Comparison of ENCODE assay signal across 11 cellular contexts in the genomic region with DNA sequence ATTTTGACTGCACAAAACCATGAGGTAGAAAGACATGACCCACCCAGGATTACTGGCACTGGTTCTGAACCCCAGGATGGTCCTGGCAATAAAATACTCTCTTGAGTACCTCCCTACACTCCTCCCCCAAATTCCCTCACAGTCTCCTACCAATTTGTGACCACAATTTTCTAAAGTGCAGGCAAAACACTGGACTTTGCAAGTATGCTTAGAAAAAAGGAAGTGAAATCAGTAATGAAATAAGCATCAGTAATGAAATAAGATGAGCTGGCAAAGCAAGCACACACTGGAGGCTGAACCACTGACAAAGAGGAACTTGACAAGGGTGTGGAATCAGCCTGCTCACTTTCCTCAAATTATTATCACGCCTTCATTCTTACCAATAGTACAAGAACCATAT.
DNase-seq lines count a peak whose midpoint lies in the region; ATAC-seq lines count a peak whose summit lies in the region.
"Had no signal": no experiment of that assay in that cellular context is flagged by ENCODE, and none has a peak within 500 bp of the region (broad histone marks: within the 10 kb centered on the region; RNA-seq: fewer than 3 reads in every experiment).

No MANE protein-coding gene starts in this region.

- H3K27ac ChIP-seq in epithelial cell of prostate: peak overlapping the region; percentile 43
- H3K27ac ChIP-seq: tibial artery had no signal

- no peak overlapping the region for H3K27ac Mint-ChIP-seq in activated CD4-positive, alpha-beta T cell treated with anti-CD3 and anti-CD28 coated beads, Interleukin-2, amount 10 ng/mL, durations not matched to agents 24 days and 14 days
- H3K27ac Mint-ChIP-seq: activated naive CD4-positive, alpha-beta T cell treated with anti-CD3 and anti-CD28 coated beads, Interleukin-2, amount 50 U/mL, for 24 hours had no signal

- no peak overlapping the region for H3K4me3 Mint-ChIP-seq in activated CD4-positive, alpha-beta T cell treated with anti-CD3 and anti-CD28 coated beads, Interleukin-2, amount 10 ng/mL, durations not matched to agents 24 days and 14 days
- H3K4me3 Mint-ChIP-seq: activated naive CD4-positive, alpha-beta T cell treated with anti-CD3 and anti-CD28 coated beads, Interleukin-2, amount 50 U/mL, for 24 hours had no signal

- intact Hi-C loops in activated CD4-positive, alpha-beta T cell treated with anti-CD3 and anti-CD28 coated beads, Interleukin-2, amount 10 ng/mL, durations not matched to agents 24 days and 14 days (cut with micrococcal nuclease): no loop called here

- peaks cover 9% of the 10 kb centered on the region for H3K27me3 Mint-ChIP-seq in activated CD4-positive, alpha-beta T cell treated with anti-CD3 and anti-CD28 coated beads, Interleukin-2, amount 10 ng/mL, durations not matched to agents 24 days and 14 days
- H3K27me3 Mint-ChIP-seq: activated naive CD4-positive, alpha-beta T cell treated with anti-CD3 and anti-CD28 coated beads, Interleukin-2, amount 50 U/mL, for 24 hours had no signal

- ATAC-seq in GM18499 (IDR thresholded peaks at IDR 0.05; ENCODE audit: insufficient read depth, unreplicated experiment) (peak; percentile 100), GM21515 (IDR thresholded peaks at IDR 0.05; ENCODE audit: unreplicated experiment) (peak; percentile 100), HG03432 (IDR thresholded peaks at IDR 0.05; ENCODE audit: unreplicated experiment) (peak; percentile 100)

- peaks cover 8% of the 10 kb centered on the region for H3K9me3 Mint-ChIP-seq in activated CD4-positive, alpha-beta T cell treated with anti-CD3 and anti-CD28 coated beads, Interleukin-2, amount 10 ng/mL, durations not matched to agents 24 days and 14 days
- H3K9me3 Mint-ChIP-seq: activated naive CD4-positive, alpha-beta T cell treated with anti-CD3 and anti-CD28 coated beads, Interleukin-2, amount 50 U/mL, for 24 hours had no signal

- no peak for DNase-seq in epithelial cell of prostate (ENCODE audit: low read depth, low spot score)
- DNase-seq in cerebellar nuclear complex (lab: John Stamatoyannopoulos, UW): no peak
- DNase-seq in activated CD4-positive, alpha-beta T cell treated with anti-CD3 and anti-CD28 coated beads, Interleukin-2, amount 10 ng/mL, durations not matched to agents 24 days and 14 days: no peak
- DNase-seq in NK-92 (lab: John Stamatoyannopoulos, UW; ENCODE audit: unreplicated experiment): no peak
- DNase-seq in DMS79 (lab: John Stamatoyannopoulos, UW): no peak
- DNase-seq: right cardiac atrium had no signal

- H3K4me1 Mint-ChIP-seq in activated CD4-positive, alpha-beta T cell treated with anti-CD3 and anti-CD28 coated beads, Interleukin-2, amount 10 ng/mL, durations not matched to agents 24 days and 14 days: no peaks in the 10 kb centered on the region
- H3K4me1 Mint-ChIP-seq: activated naive CD4-positive, alpha-beta T cell treated with anti-CD3 and anti-CD28 coated beads, Interleukin-2, amount 50 U/mL, for 24 hours had no signal

- no peaks in the 10 kb centered on the region for H3K36me3 Mint-ChIP-seq in activated CD4-positive, alpha-beta T cell treated with anti-CD3 and anti-CD28 coated beads, Interleukin-2, amount 10 ng/mL, durations not matched to agents 24 days and 14 days (ENCODE audit: low read depth)
- H3K36me3 Mint-ChIP-seq: activated naive CD4-positive, alpha-beta T cell treated with anti-CD3 and anti-CD28 coated beads, Interleukin-2, amount 50 U/mL, for 24 hours had no signal
